ENCODE assay signal across 8 cellular contexts in genomic region chr11:47768090-47768620, GRCh38. TPM values are rescaled to one million over a fixed set of nuclear protein-coding genes. Genes with fewer than 3 reads are reported as not detected.
DNase-seq lines count a peak whose midpoint lies in the region; ATAC-seq and TF ChIP-seq lines count a peak whose summit lies in the region.

No MANE protein-coding gene starts in this region.

- H3K4me1 Mint-ChIP-seq in Calu3 (ENCODE audit: low read depth, unreplicated experiment) (peaks cover 19% of the 10 kb centered on the region), progenitor cell of endocrine pancreas (ENCODE audit: low read depth) (peaks cover 29% of the 10 kb centered on the region)

- ATAC-seq in GM18868 (IDR thresholded peaks at IDR 0.05; ENCODE audit: unreplicated experiment) (no peak), GM19463 (IDR thresholded peaks at IDR 0.05; ENCODE audit: unreplicated experiment) (no peak)

- H3K4me3 ChIP-seq in KMS-11 (IDR thresholded peaks at IDR 0.05; ENCODE audit: insufficient read depth, low read depth, low read length) = no peak overlapping the region
- H3K4me3 ChIP-seq in astrocyte of the cerebellum (ENCODE audit: low read depth, low read length) = peak overlapping the region; percentile 84

- CTCF ChIA-PET in Calu3 (lab: Charles Lee) = no interaction called here

- peak overlapping the region; percentile 77 for H3K4me3 Mint-ChIP-seq in Calu3 (ENCODE audit: low read depth, unreplicated experiment)
- peak overlapping the region; percentile 95 for H3K4me3 Mint-ChIP-seq in progenitor cell of endocrine pancreas (ENCODE audit: low read depth)

- H3K36me3 ChIP-seq in KMS-11 (ENCODE audit: insufficient read depth) = 0 out of 2 replicates have a peak, but pooled peaks cover 3% of the 10 kb centered on the region

- no peaks in the 10 kb centered on the region for H3K27me3 ChIP-seq in KMS-11 (ENCODE audit: insufficient read depth, low read depth)

- H3K27ac Mint-ChIP-seq in Calu3 (ENCODE audit: unreplicated experiment) = peak overlapping the region; percentile 99
- H3K27ac Mint-ChIP-seq in progenitor cell of endocrine pancreas = peak overlapping the region; percentile 100

- intact Hi-C loops in Calu3 (cut with micrococcal nuclease; ENCODE audit: unreplicated experiment) = no loop called here

- H3K4me2 ChIP-seq in KMS-11 = peak overlapping the region; percentile 86

- H3K9ac ChIP-seq in KMS-11 = peak overlapping the region; percentile 98

- peak overlapping the region; percentile 98 for H3K27ac ChIP-seq in KMS-11

- no peaks in the 10 kb centered on the region for H3K27me3 Mint-ChIP-seq in Calu3 (ENCODE audit: unreplicated experiment)
- no peaks in the 10 kb centered on the region for H3K27me3 Mint-ChIP-seq in progenitor cell of endocrine pancreas

- H2AFZ ChIP-seq in KMS-11 (ENCODE audit: low read depth) = peak overlapping the region; percentile 47

- H3K79me2 ChIP-seq in KMS-11 (ENCODE audit: insufficient read depth, low read depth) = peaks cover 37% of the 10 kb centered on the region

- TF ChIP-seq CTCF in Calu3 (IDR thresholded peaks at IDR 0.05; ENCODE audit: unreplicated experiment) (no peak), KMS-11 (conservative IDR thresholded peaks at IDR 0.05; ENCODE audit: low read depth, low read length) (no peak), astrocyte of the cerebellum (IDR thresholded peaks at IDR 0.05; ENCODE audit: low read depth, low read length, missing control alignments) (no peak), progenitor cell of endocrine pancreas (IDR thresholded peaks at IDR 0.05; ENCODE audit: unreplicated experiment) (no peak)

- peaks cover 16% of the 10 kb centered on the region for H3K4me1 ChIP-seq in KMS-11 (ENCODE audit: low read depth, poor library complexity, severe bottlenecking)

- no TSS peak for BruUV-seq in Calu3 (replicated peaks; lab: Mats Ljungman, UMichigan)

- DNase-seq in Calu3 (peak; percentile 52), RKO (ENCODE audit: low spot score) (peak; percentile 92), astrocyte of the cerebellum (ENCODE audit: low read depth) (peak; percentile 26), hepatic stellate cell (ENCODE audit: low spot score) (peak; percentile 48), progenitor cell of endocrine pancreas (ENCODE audit: low spot score, unreplicated experiment) (no peak)

- H3K9me3 Mint-ChIP-seq in Calu3 (ENCODE audit: low read depth, unreplicated experiment) = no peaks in the 10 kb centered on the region
- H3K9me3 Mint-ChIP-seq in progenitor cell of endocrine pancreas (ENCODE audit: low read depth) = no peaks in the 10 kb centered on the region

- no peaks in the 10 kb centered on the region for H4K20me1 ChIP-seq in KMS-11 (ENCODE audit: insufficient read depth)

- in situ Hi-C loops in astrocyte of the cerebellum (cut with HindIII; ENCODE audit: low sequenced_read_pairs) = no loop called here

- H3K36me3 Mint-ChIP-seq in Calu3 (ENCODE audit: insufficient read depth, unreplicated experiment) (peaks cover 56% of the 10 kb centered on the region), progenitor cell of endocrine pancreas (ENCODE audit: insufficient read depth) (peaks cover 6% of the 10 kb centered on the region)

RNA-seq across cellular contexts. Expression of gene FNBP4, which starts 1.0 kb away (rescaled TPM):
- total RNA-seq in Calu3 (2022) (91.6 and 108 TPM in 2 replicates), progenitor cell of endocrine pancreas (136 TPM in 2 replicates)

RNA-seq across cellular contexts. Expression of gene AGBL2, which starts 53.0 kb away (rescaled TPM):
- 3.2 and 6.1 TPM in 2 replicates for total RNA-seq in Calu3 (2022)
- total RNA-seq in progenitor cell of endocrine pancreas = 6.1 and 8.2 TPM in 2 replicates
